In the genomic region with DNA sequence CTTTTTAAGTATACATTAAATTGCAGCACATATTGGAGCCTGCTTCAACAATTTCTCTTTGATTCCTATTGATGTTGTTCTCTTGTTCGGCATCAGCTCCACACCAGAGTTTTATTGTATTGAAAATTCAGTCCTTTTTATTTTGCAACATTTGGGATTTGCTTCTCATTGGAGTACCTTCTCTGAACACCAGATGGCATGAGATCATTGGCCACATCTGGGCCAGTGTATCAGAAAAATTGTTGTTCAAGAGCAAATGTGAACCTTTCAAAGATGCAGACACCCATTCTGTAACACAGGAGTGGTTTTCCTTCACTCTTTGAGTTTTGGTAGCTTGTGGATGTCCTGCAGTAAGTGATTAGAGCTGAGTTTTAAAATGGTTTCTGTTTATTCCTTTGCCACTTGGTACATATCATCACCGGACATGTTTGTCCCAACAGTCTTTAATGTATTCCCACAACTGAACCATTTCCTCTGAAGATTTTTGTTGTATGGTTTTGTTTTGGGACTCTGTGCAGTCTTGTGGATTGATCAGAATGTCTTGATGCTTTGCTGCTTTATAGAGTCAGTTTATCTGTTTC, we compare ENCODE assay signal across 8 cellular contexts.
DNase-seq lines count a peak whose midpoint lies in the region; ATAC-seq, FAIRE-seq and TF ChIP-seq lines count a peak whose summit lies in the region.

No MANE protein-coding gene starts in this region.

- no peaks in the 10 kb centered on the region for H4K20me1 ChIP-seq in K562 (replicated peaks; ENCODE audit: control insufficient read depth, insufficient read depth, low read length)

- peaks cover 17% of the 10 kb centered on the region for H3K4me1 ChIP-seq in A673 (ENCODE audit: insufficient read depth, low read length, poor library complexity, severe bottlenecking)
- no peaks in the 10 kb centered on the region for H3K4me1 ChIP-seq in K562 (replicated peaks in 1 of 2; ENCODE audit: control insufficient read depth in 2 of 2, insufficient read depth in 2 of 2, low read length in 2 of 2)
- H3K4me1 ChIP-seq in lower lobe of right lung = no peaks in the 10 kb centered on the region

- no TSS peak for BruUV-seq in A673 (replicated peaks; lab: Mats Ljungman, UMichigan)
- no TSS peak for BruUV-seq in K562 (replicated peaks; lab: Mats Ljungman, UMichigan)

- FAIRE-seq in K562 (lab: Jason Lieb, UNC) = no peak

- ATAC-seq in K562 = peak; percentile 55; the same call in 1 of the 3 replicates
- no peak for ATAC-seq in lower lobe of right lung
- ATAC-seq in HG02970 (IDR thresholded peaks at IDR 0.05; ENCODE audit: low FRiP score, unreplicated experiment) = no peak
- no peak for ATAC-seq in GM19467 (IDR thresholded peaks at IDR 0.05; ENCODE audit: unreplicated experiment)
- no peak for ATAC-seq in HG03571 (IDR thresholded peaks at IDR 0.05; ENCODE audit: unreplicated experiment)

- no peaks in the 10 kb centered on the region for H3K79me2 ChIP-seq in K562 (ENCODE audit: control insufficient read depth, insufficient read depth, low read length)

- no peaks in the 10 kb centered on the region for H3K27me3 ChIP-seq in A673 (replicated peaks; ENCODE audit: insufficient read depth, low read depth, low read length, poor library complexity)
- no peaks in the 10 kb centered on the region for H3K27me3 ChIP-seq in K562 (ENCODE audit: control insufficient read depth in 2 of 2, insufficient read depth in 2 of 2, low read length in 2 of 2)
- no peaks in the 10 kb centered on the region for H3K27me3 ChIP-seq in lower lobe of right lung (ENCODE audit: low read depth)

- POLR2A ChIA-PET in A673 (lab: Charles Lee; ENCODE audit: low non-redundant PET) (no interaction called here), K562 (lab: Yijun Ruan, JAX) (no interaction called here)

- no peak for TF ChIP-seq EP300 in K562 (IDR thresholded peaks at IDR 0.05; ENCODE audit: low read length)

- CTCF ChIA-PET in A673 (lab: Charles Lee) = no interaction called here
- CTCF ChIA-PET in K562 (lab: Yijun Ruan, JAX; ENCODE audit: low intra/inter-chr PET ratio) = no interaction called here

- no peak overlapping the region for H3K9ac ChIP-seq in K562 (ENCODE audit: insufficient read depth in 1 of 2, low read depth in 2 of 2, low read length in 2 of 2)

- H3K36me3 ChIP-seq in A673 (ENCODE audit: insufficient read depth, low read length, poor library complexity, severe bottlenecking) (no peaks in the 10 kb centered on the region), K562 (ENCODE audit: control insufficient read depth, insufficient read depth, low read length) (no peaks in the 10 kb centered on the region), lower lobe of right lung (peaks cover 6% of the 10 kb centered on the region)

- no peak overlapping the region for H2AFZ ChIP-seq in K562 (ENCODE audit: low read depth, low read length)

- TF ChIP-seq CTCF in A673 (conservative IDR thresholded peaks at IDR 0.05; ENCODE audit: low read depth, low read length) (peak; percentile 69), GM12872 (IDR thresholded peaks at IDR 0.05; ENCODE audit: insufficient read depth, low read depth, low read length) (peak; percentile 66), K562 (IDR thresholded peaks at IDR 0.05 in 2 of 3, conservative IDR thresholded peaks at IDR 0.05 in 1 of 3; ENCODE audit: insufficient read depth in 2 of 3, low read depth in 1 of 3, low read length in 3 of 3) (peak; percentile 31 to 51 (median 41); a peak in 3 of 6 replicates), lower lobe of right lung (IDR thresholded peaks at IDR 0.05) (peak; percentile 63)

- intact Hi-C loops in A673 (cut with micrococcal nuclease; ENCODE audit: unreplicated experiment) = loop anchor here (10.0 kb wide), 1 partner anchor 333 kb away; no protein-coding TSS in a partner anchor
- intact Hi-C loops in K562 (cut with micrococcal nuclease) = no loop called here
- intact Hi-C loops in lower lobe of right lung (cut with DNase I) = no loop called here

- DNase-seq in A673 (ENCODE audit: low spot score) (peak; percentile 46), NCI-H1105 (lab: John Stamatoyannopoulos, UW) (peak; percentile 33), K562 (ENCODE audit: extremely low read depth in 1 of 4, low spot score in 3 of 4) (peak; percentile 9 to 16 (median 12)), lower lobe of right lung (no peak)

- no peaks in the 10 kb centered on the region for H3K9me1 ChIP-seq in K562 (ENCODE audit: control insufficient read depth, insufficient read depth, low read length)

- TF ChIP-seq RAD21 in K562 (CRISPR knock-in tag; conservative IDR thresholded peaks at IDR 0.05 in 1 of 2, IDR thresholded peaks at IDR 0.05 in 1 of 2) = peak; percentile 38 to 50; a peak in 3 of 4 replicates

- WGBS in K562 (ENCODE audit: insufficient coverage, low coverage, missing lambda C conversion rate) = 4% methylated on average over 2 of the region's 2 CpGs

- no peak overlapping the region for H3K4me2 ChIP-seq in K562 (ENCODE audit: insufficient read depth, low read length)

- in situ Hi-C loops in K562 (cut with MboI) = no loop called here

- TF ChIP-seq POLR2A in K562 (conservative IDR thresholded peaks at IDR 0.05) = no peak

- no peaks in the 10 kb centered on the region for H3K9me3 ChIP-seq in A673 (ENCODE audit: low read depth, low read length, poor library complexity, severe bottlenecking)
- H3K9me3 ChIP-seq in K562 (replicated peaks; ENCODE audit: control insufficient read depth, insufficient read depth, low read depth, low read length) = no peaks in the 10 kb centered on the region
- no peaks in the 10 kb centered on the region for H3K9me3 ChIP-seq in lower lobe of right lung

- H3K27ac ChIP-seq in A673 (ENCODE audit: low read depth, low read length, poor library complexity, severe bottlenecking) = no peak overlapping the region
- no peak overlapping the region for H3K27ac ChIP-seq in K562 (ENCODE audit: extremely low read depth, low read depth, low read length)
- H3K27ac ChIP-seq in lower lobe of right lung = no peak overlapping the region

- H3K4me3 ChIP-seq in A673 (ENCODE audit: low read depth, low read length, poor library complexity, severe bottlenecking) (no peak overlapping the region), K562 (no peak overlapping the region), lower lobe of right lung (no peak overlapping the region)

TF ChIP-seq in K562, 482 proteins besides CTCF, POLR2A, EP300 and RAD21:
- TF ChIP-seq SMC3 (conservative IDR thresholded peaks at IDR 0.05; ENCODE audit: insufficient read depth, low read depth, low read length) (0 out of 2 replicates have a peak, but pooled peaks have one; percentile 12), SMAD4 (CRISPR knock-in tag; conservative IDR thresholded peaks at IDR 0.05) (no peak)
